Comparison of ENCODE assay signal across 26 cellular contexts in the genomic region with DNA sequence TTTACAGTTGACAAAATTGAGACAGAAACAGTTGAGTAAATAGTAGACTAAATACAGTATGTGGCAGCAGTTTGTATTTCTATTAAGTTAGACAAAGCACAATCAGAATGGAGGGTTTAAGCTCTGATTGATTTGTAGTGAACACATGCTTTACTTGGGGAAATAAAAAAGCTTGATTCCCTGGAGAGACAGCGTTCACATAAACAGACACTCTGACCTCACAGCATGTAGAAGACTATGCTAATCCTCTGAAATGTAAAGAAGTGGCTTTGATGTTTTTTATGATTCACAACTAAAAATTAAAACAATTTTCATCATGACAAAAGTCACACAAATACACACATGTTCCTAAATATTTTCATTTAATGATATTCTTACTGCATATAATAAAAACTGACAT.
DNase-seq lines count a peak whose midpoint lies in the region; TF ChIP-seq lines count a peak whose summit lies in the region.
"Had no signal": no experiment of that assay in that cellular context is flagged by ENCODE, and none has a peak within 500 bp of the region (broad histone marks: within the 10 kb centered on the region; RNA-seq: fewer than 3 reads in every experiment).

No MANE protein-coding gene starts in this region.

- H3K27me3 ChIP-seq in breast epithelium = no peaks in the 10 kb centered on the region
- H3K27me3 ChIP-seq: suprapubic skin, uterus had no signal

- no peaks in the 10 kb centered on the region for H3K36me3 Mint-ChIP-seq in progenitor cell of endocrine pancreas (ENCODE audit: insufficient read depth)
- H3K36me3 Mint-ChIP-seq: activated CD8-positive, alpha-beta memory T cell treated with anti-CD3 and anti-CD28 coated beads, Interleukin-2, amount 10 ng/mL, durations not matched to agents 7 days and 5 days; CD14-positive monocyte; IgD-negative memory B cell; stimulated activated naive B cell treated with anti-CD40 and anti-IgM and Interleukin-4, amounts not matched to agents 10 μg/mL and 1 μg/mL and 100 μg/mL, for 72 hours had no signal

- TF ChIP-seq CTCF in progenitor cell of endocrine pancreas (IDR thresholded peaks at IDR 0.05; ENCODE audit: unreplicated experiment) (no peak), breast epithelium (IDR thresholded peaks at IDR 0.05) (no peak)

- peak overlapping the region; percentile 65 for H3K27ac Mint-ChIP-seq in progenitor cell of endocrine pancreas
- H3K27ac Mint-ChIP-seq: activated CD8-positive, alpha-beta memory T cell treated with anti-CD3 and anti-CD28 coated beads, Interleukin-2, amount 10 ng/mL, durations not matched to agents 7 days and 5 days; activated naive CD4-positive, alpha-beta T cell treated with anti-CD3 and anti-CD28 coated beads for 36 hours; CD14-positive monocyte; effector memory CD8-positive, alpha-beta T cell; HFFc6; IgD-negative memory B cell; stimulated activated naive B cell treated with anti-CD40 and anti-IgM and Interleukin-4, amounts not matched to agents 10 μg/mL and 1 μg/mL and 100 μg/mL, for 72 hours had no signal

- no peak overlapping the region for H3K4me3 ChIP-seq in breast epithelium
- H3K4me3 ChIP-seq: suprapubic skin, uterus had no signal

- DNase-seq in DMS 273 treated with DMSO at 0.1 percent for 48 hours (lab: John Stamatoyannopoulos, UW) (peak; percentile 27), NCI-H1436 treated with DMSO at 0.1 percent for 48 hours (lab: John Stamatoyannopoulos, UW) (peak; percentile 26), NCI-H748 treated with DMSO at 0.1 percent for 48 hours (lab: John Stamatoyannopoulos, UW) (peak; percentile 81), progenitor cell of endocrine pancreas (ENCODE audit: low spot score, unreplicated experiment) (no peak), breast epithelium (ENCODE audit: low spot score in 2 of 2) (no peak), OCI-M1 (lab: John Stamatoyannopoulos, UW) (no peak)
- DNase-seq in activated naive CD4-positive, alpha-beta T cell treated with Interleukin-2 at 50 U/mL for 16 hours = no peak
- DNase-seq: activated CD4-positive, alpha-beta T cell treated with anti-CD3 and anti-CD28 coated beads, Interleukin-2, amount 50 U/mL, for 1 hour; activated CD8-positive, alpha-beta memory T cell treated with anti-CD3 and anti-CD28 coated beads, Interleukin-2, amount 10 ng/mL, durations not matched to agents 7 days and 5 days; activated naive CD4-positive, alpha-beta T cell treated with anti-CD3 and anti-CD28 coated beads for 36 hours; activated T-cell treated with anti-CD3 and anti-CD28 coated beads, Interleukin-2, amount 50 U/mL, for 72 hours; amniotic stem cell; effector memory CD8-positive, alpha-beta T cell; foreskin fibroblast; HFFc6; left colon; NCI-H146; nucleus accumbens; SK-N-SH; stimulated activated CD4-positive, alpha-beta T cell treated with anti-CD3 and anti-CD28 coated beads, Interleukin-2, amount 100 ng/mL, for 48 hours; stimulated activated naive B cell treated with anti-CD40 and anti-IgM and Interleukin-4, amounts not matched to agents 10 μg/mL and 1 μg/mL and 100 μg/mL, for 72 hours; T-helper 2 cell; uterus had no signal

- intact Hi-C loops in breast epithelium (cut with DNase I; ENCODE audit: low total_unique reads) = no loop called here

- no peak for TF ChIP-seq POLR2A in breast epithelium (IDR thresholded peaks at IDR 0.05)

- peak overlapping the region; percentile 14 for H3K4me3 Mint-ChIP-seq in progenitor cell of endocrine pancreas (ENCODE audit: low read depth)
- H3K4me3 Mint-ChIP-seq: activated CD8-positive, alpha-beta memory T cell treated with anti-CD3 and anti-CD28 coated beads, Interleukin-2, amount 10 ng/mL, durations not matched to agents 7 days and 5 days; activated naive CD4-positive, alpha-beta T cell treated with anti-CD3 and anti-CD28 coated beads for 36 hours; activated T-cell treated with anti-CD3 and anti-CD28 coated beads, Interleukin-2, amount 50 U/mL, for 72 hours; CD14-positive monocyte; effector memory CD8-positive, alpha-beta T cell; HFFc6; IgD-negative memory B cell; stimulated activated naive B cell treated with anti-CD40 and anti-IgM and Interleukin-4, amounts not matched to agents 10 μg/mL and 1 μg/mL and 100 μg/mL, for 72 hours had no signal

- no peaks in the 10 kb centered on the region for H3K36me3 ChIP-seq in breast epithelium
- H3K36me3 ChIP-seq: suprapubic skin, uterus had no signal

- H3K9me3 Mint-ChIP-seq in progenitor cell of endocrine pancreas (ENCODE audit: low read depth) = peaks cover 5% of the 10 kb centered on the region
- H3K9me3 Mint-ChIP-seq: activated naive CD4-positive, alpha-beta T cell treated with anti-CD3 and anti-CD28 coated beads for 36 hours; CD14-positive monocyte; HFFc6; IgD-negative memory B cell; stimulated activated naive B cell treated with anti-CD40 and anti-IgM and Interleukin-4, amounts not matched to agents 10 μg/mL and 1 μg/mL and 100 μg/mL, for 72 hours had no signal

- no peak overlapping the region for H3K27ac ChIP-seq in breast epithelium
- H3K27ac ChIP-seq: uterus had no signal

- H3K9me3 ChIP-seq in breast epithelium = no peaks in the 10 kb centered on the region
- H3K9me3 ChIP-seq: SK-N-SH, suprapubic skin, uterus had no signal

- no peaks in the 10 kb centered on the region for H3K27me3 Mint-ChIP-seq in progenitor cell of endocrine pancreas
- H3K27me3 Mint-ChIP-seq: activated CD8-positive, alpha-beta memory T cell treated with anti-CD3 and anti-CD28 coated beads, Interleukin-2, amount 10 ng/mL, durations not matched to agents 7 days and 5 days; effector memory CD8-positive, alpha-beta T cell; stimulated activated naive B cell treated with anti-CD40 and anti-IgM and Interleukin-4, amounts not matched to agents 10 μg/mL and 1 μg/mL and 100 μg/mL, for 72 hours had no signal

- peaks cover 0 to 9% of the 10 kb centered on the region in 2 donors for H3K4me1 ChIP-seq in breast epithelium
- H3K4me1 ChIP-seq: uterus had no signal

- peaks cover 35% of the 10 kb centered on the region for H3K4me1 Mint-ChIP-seq in progenitor cell of endocrine pancreas (ENCODE audit: low read depth)
- H3K4me1 Mint-ChIP-seq: activated CD8-positive, alpha-beta memory T cell treated with anti-CD3 and anti-CD28 coated beads, Interleukin-2, amount 10 ng/mL, durations not matched to agents 7 days and 5 days; CD14-positive monocyte; IgD-negative memory B cell; stimulated activated naive B cell treated with anti-CD40 and anti-IgM and Interleukin-4, amounts not matched to agents 10 μg/mL and 1 μg/mL and 100 μg/mL, for 72 hours had no signal

Comparison
In these comparisons a context has a peak if more than half of its experiments do, and no peak if none do; other contexts are left out.
1. DNase-seq: peak in DMS 273 treated with DMSO at 0.1 percent for 48 hours (single experiment), NCI-H1436 treated with DMSO at 0.1 percent for 48 hours (single experiment) and NCI-H748 treated with DMSO at 0.1 percent for 48 hours (single experiment); none in progenitor cell of endocrine pancreas (single experiment), breast epithelium (0 of 2), OCI-M1 (single experiment) and activated naive CD4-positive, alpha-beta T cell treated with Interleukin-2 at 50 U/mL for 16 hours (single experiment).